In genomic region chr5:88746438-88746882, GRCh38 we compare ENCODE assay signal across 14 cellular contexts.
DNase-seq lines count a peak whose midpoint lies in the region; ATAC-seq and TF ChIP-seq lines count a peak whose summit lies in the region.
"Had no signal": no experiment of that assay in that cellular context is flagged by ENCODE, and none has a peak within 500 bp of the region (broad histone marks: within the 10 kb centered on the region; RNA-seq: fewer than 3 reads in every experiment).

No MANE protein-coding gene starts in this region.

- no peak overlapping the region for H3K4ac ChIP-seq in neuronal stem cell (ENCODE audit: low read length)

- H4K20me1 ChIP-seq in SK-N-SH (ENCODE audit: insufficient read depth), result no peaks in the 10 kb centered on the region

- POLR2A ChIA-PET in SK-N-SH (lab: Yijun Ruan, JAX), result no interaction called here

- H3K9me3 ChIP-seq in SK-N-SH (no peaks in the 10 kb centered on the region), neuronal stem cell (replicated peaks in 1 of 2; ENCODE audit: control insufficient read depth in 2 of 2, insufficient read depth in 1 of 2, low read depth in 1 of 2, low read length in 2 of 2) (no peaks in the 10 kb centered on the region)
- H3K9me3 ChIP-seq: ovary had no signal

- H3K4me3 ChIP-seq in SK-N-SH (ENCODE audit: low read depth in 2 of 2, low read length in 1 of 2) (no peak overlapping the region), neuronal stem cell (ENCODE audit: low read length in 2 of 2) (no peak overlapping the region)
- H3K4me3 ChIP-seq: ovary had no signal

- no peak overlapping the region for H2BK15ac ChIP-seq in neuronal stem cell (ENCODE audit: low read length)

- no peak for DNase-seq in SK-N-SH
- DNase-seq in NCI-H1105 treated with DMSO at 0.1 percent for 48 hours (lab: John Stamatoyannopoulos, UW), result no peak
- no peak for DNase-seq in neuronal stem cell (ENCODE audit: low spot score)
- DNase-seq in NCI-H2227 treated with DMSO at 0.1 percent for 48 hours (lab: John Stamatoyannopoulos, UW), result no peak
- DNase-seq in NCI-H748 treated with DMSO at 0.1 percent for 48 hours (lab: John Stamatoyannopoulos, UW), result no peak
- DNase-seq: brain microvascular endothelial cell, IMR-90, kidney glomerular epithelial cell, NCI-H524 treated with DMSO at 0.1 percent for 48 hours, ovary, trophoblast cell had no signal

- H3K79me1 ChIP-seq in neuronal stem cell (ENCODE audit: low read depth, low read length), result no peaks in the 10 kb centered on the region

- no peak overlapping the region for H2BK12ac ChIP-seq in neuronal stem cell (ENCODE audit: low read length)

- no peaks in the 10 kb centered on the region for H3K4me1 ChIP-seq in SK-N-SH (ENCODE audit: control insufficient read depth in 1 of 2, insufficient read depth in 2 of 2, low read depth in 1 of 2, low read length in 1 of 2)
- no peaks in the 10 kb centered on the region for H3K4me1 ChIP-seq in neuronal stem cell (ENCODE audit: control insufficient read depth in 2 of 2, insufficient read depth in 1 of 2, low read depth in 1 of 2, low read length in 2 of 2)

- no peak overlapping the region for H3K9ac ChIP-seq in SK-N-SH
- H3K9ac ChIP-seq in neuronal stem cell (ENCODE audit: low read depth, low read length, poor library complexity), result no peak overlapping the region

- no peak for TF ChIP-seq EP300 in SK-N-SH (IDR thresholded peaks at IDR 0.05; ENCODE audit: borderline replicate concordance in 1 of 2, low read depth in 1 of 2, low read length in 1 of 2)

- no peak overlapping the region for H3K14ac ChIP-seq in neuronal stem cell (ENCODE audit: low read length)

- CTCF ChIA-PET in SK-N-SH (lab: Yijun Ruan, JAX), result interaction anchor here (0.6 to 1.2 kb wide), 3 partner anchors 18 to 1519 kb away, joined by 3 to 4 read pairs (median 3); no protein-coding TSS in a partner anchor

- no peak overlapping the region for H3K4me2 ChIP-seq in SK-N-SH
- H3K4me2 ChIP-seq in neuronal stem cell (ENCODE audit: insufficient read depth, low read length, poor library complexity, severe bottlenecking), result no peak overlapping the region

- TF ChIP-seq RAD21 in SK-N-SH (IDR thresholded peaks at IDR 0.05; ENCODE audit: low read length), result no peak

- no peak overlapping the region for H4K8ac ChIP-seq in neuronal stem cell (ENCODE audit: low read depth, low read length)

- no peak overlapping the region for H3K18ac ChIP-seq in neuronal stem cell (ENCODE audit: low read length)

- no peak overlapping the region for H2AK5ac ChIP-seq in neuronal stem cell (ENCODE audit: low read depth, low read length)

- H3K23ac ChIP-seq in neuronal stem cell (ENCODE audit: low read depth, low read length, poor library complexity), result no peak overlapping the region

- H3K36me3 ChIP-seq in SK-N-SH (replicated peaks in 1 of 2; ENCODE audit: control insufficient read depth in 1 of 2, insufficient read depth in 2 of 2, low read length in 1 of 2) (no peaks in the 10 kb centered on the region), neuronal stem cell (replicated peaks in 1 of 2; ENCODE audit: control insufficient read depth in 2 of 2, insufficient read depth in 2 of 2, low read length in 2 of 2) (no peaks in the 10 kb centered on the region)
- H3K36me3 ChIP-seq: brain microvascular endothelial cell, ovary had no signal

- H3K27me3 ChIP-seq in SK-N-SH (ENCODE audit: insufficient read depth) (no peaks in the 10 kb centered on the region), neuronal stem cell (ENCODE audit: control insufficient read depth in 3 of 3, insufficient read depth in 3 of 3, low read depth in 1 of 3, low read length in 3 of 3) (no peaks in the 10 kb centered on the region)
- H3K27me3 ChIP-seq: brain microvascular endothelial cell, ovary had no signal

- no peaks in the 10 kb centered on the region for H3K79me2 ChIP-seq in SK-N-SH (ENCODE audit: insufficient read depth)

- H4K91ac ChIP-seq in neuronal stem cell (ENCODE audit: low read depth, low read length, poor library complexity), result no peak overlapping the region

- 87% methylated on average over 3 of the region's 3 CpGs for WGBS in SK-N-SH (ENCODE audit: low lambda C conversion rate)
- no CpG with 5 or more reads among the region's 3 CpGs for WGBS in neuronal stem cell (ENCODE audit: extremely low coverage in 2 of 2, insufficient read length in 2 of 2, insufficient replicate concordance in 1 of 2), 2 donors

- H3F3A ChIP-seq in SK-N-SH (replicated peaks; ENCODE audit: insufficient read depth), result no peaks in the 10 kb centered on the region

- H2BK5ac ChIP-seq in neuronal stem cell (ENCODE audit: low read length), result no peak overlapping the region

- no peak overlapping the region for H2BK120ac ChIP-seq in neuronal stem cell (ENCODE audit: low read depth, low read length)

- H2AFZ ChIP-seq in SK-N-SH (ENCODE audit: low read depth) (no peak overlapping the region), neuronal stem cell (ENCODE audit: low read length) (no peak overlapping the region)

- no peaks in the 10 kb centered on the region for H3K9me2 ChIP-seq in SK-N-SH

- H3K27ac ChIP-seq in SK-N-SH (ENCODE audit: low read depth in 2 of 2, low read length in 1 of 2) (no peak overlapping the region), neuronal stem cell (replicated peaks; ENCODE audit: low read length) (no peak overlapping the region)
- H3K27ac ChIP-seq: brain microvascular endothelial cell had no signal

- no peak for TF ChIP-seq CTCF in SK-N-SH (IDR thresholded peaks at IDR 0.05)

- peak; percentile 79 for ATAC-seq in GM18858 (IDR thresholded peaks at IDR 0.05; ENCODE audit: unreplicated experiment)
- ATAC-seq in GM21515 (IDR thresholded peaks at IDR 0.05; ENCODE audit: unreplicated experiment), result peak; percentile 72
- peak; percentile 77 for ATAC-seq in HG03066 (IDR thresholded peaks at IDR 0.05; ENCODE audit: low read depth, unreplicated experiment)

TF ChIP-seq in SK-N-SH, 30 proteins besides CTCF, POLR2A, EP300 and RAD21:
- peak; percentile 14; the same call in 1 of the 2 replicates for TF ChIP-seq PBX3 (IDR thresholded peaks at IDR 0.05)
- TF ChIP-seq USF1 (IDR thresholded peaks at IDR 0.05; ENCODE audit: borderline replicate concordance, low read depth), result no peak
